In genomic region chr16:22188595-22189442, GRCh38 we compare ENCODE assay signal across 1 cellular context.
TF ChIP-seq lines count a peak whose summit lies in the region.

No MANE protein-coding gene starts in this region.

TF ChIP-seq in H1, 55 proteins besides CTCF, POLR2A, EP300 and RAD21 (continued from another document):
- no peak for TF ChIP-seq RNF2 (IDR thresholded peaks at IDR 0.05; ENCODE audit: borderline replicate concordance, low read depth, low read length, missing control alignments, poor library complexity, severe bottlenecking)
- no peak for TF ChIP-seq HDAC6 (IDR thresholded peaks at IDR 0.05; ENCODE audit: low read depth, low read length)
- TF ChIP-seq MAX (IDR thresholded peaks at IDR 0.05) = no peak
- no peak for TF ChIP-seq FOSL1 (IDR thresholded peaks at IDR 0.05; ENCODE audit: insufficient read depth, low read depth, low read length)
- TF ChIP-seq CREB1 (IDR thresholded peaks at IDR 0.05) = no peak
- TF ChIP-seq SIRT6 (IDR thresholded peaks at IDR 0.05; ENCODE audit: low read length) = no peak
- no peak for TF ChIP-seq SUZ12 (IDR thresholded peaks at IDR 0.05; ENCODE audit: low read length)
- TF ChIP-seq SP1 (IDR thresholded peaks at IDR 0.05; ENCODE audit: low read depth, low read length) = 0 out of 2 replicates have a peak, but pooled peaks have one; percentile 24
- TF ChIP-seq SP4 (IDR thresholded peaks at IDR 0.05; ENCODE audit: low read length) = no peak
- no peak for TF ChIP-seq TEAD4 (IDR thresholded peaks at IDR 0.05; ENCODE audit: low read depth, low read length)
- no peak for TF ChIP-seq SP2 (IDR thresholded peaks at IDR 0.05; ENCODE audit: low read length)
- no peak for TF ChIP-seq CHD7 (IDR thresholded peaks at IDR 0.05; ENCODE audit: insufficient replicate concordance, low read length)
- TF ChIP-seq ZNF274 (IDR thresholded peaks at IDR 0.05; ENCODE audit: borderline replicate concordance, extremely low read depth, low read length) = no peak
- TF ChIP-seq KDM5A (IDR thresholded peaks at IDR 0.05; ENCODE audit: low read length) = no peak
- TF ChIP-seq EZH2 (IDR thresholded peaks at IDR 0.05; ENCODE audit: low read depth, low read length, severe bottlenecking) = no peak
- no peak for TF ChIP-seq TAF7 (optimal IDR thresholded peaks at IDR 0.05; ENCODE audit: borderline replicate concordance, low read depth, low read length)
- no peak for TF ChIP-seq CHD1 (IDR thresholded peaks at IDR 0.05; ENCODE audit: low read depth, low read length)
- no peak for TF ChIP-seq EGR1 (IDR thresholded peaks at IDR 0.05; ENCODE audit: borderline replicate concordance, low read depth, low read length)
- TF ChIP-seq GTF2F1 (IDR thresholded peaks at IDR 0.05; ENCODE audit: borderline replicate concordance, low read depth, low read length) = no peak
- TF ChIP-seq ATF3 (IDR thresholded peaks at IDR 0.05; ENCODE audit: insufficient read depth, low read depth, low read length) = no peak
- TF ChIP-seq POU5F1 (IDR thresholded peaks at IDR 0.05; ENCODE audit: low read depth, low read length) = no peak
- TF ChIP-seq CHD2 (IDR thresholded peaks at IDR 0.05; ENCODE audit: low read length) = no peak
- TF ChIP-seq RFX5 (IDR thresholded peaks at IDR 0.05; ENCODE audit: borderline replicate concordance, low read depth, low read length) = peak; percentile 23; the same call in 1 of the 2 replicates
- TF ChIP-seq HDAC2 (IDR thresholded peaks at IDR 0.05; ENCODE audit: borderline replicate concordance in 1 of 2, low read depth in 2 of 2, low read length in 2 of 2) = no peak
- no peak for TF ChIP-seq KDM1A (IDR thresholded peaks at IDR 0.05; ENCODE audit: borderline replicate concordance, low read length)
- TF ChIP-seq JUN (IDR thresholded peaks at IDR 0.05; ENCODE audit: low read depth, low read length) = no peak
- TF ChIP-seq BACH1 (IDR thresholded peaks at IDR 0.05; ENCODE audit: low read length) = no peak
- peak; percentile 31; the same call in 1 of the 2 replicates for TF ChIP-seq TBP (IDR thresholded peaks at IDR 0.05; ENCODE audit: low read depth, low read length)
- TF ChIP-seq JUND (IDR thresholded peaks at IDR 0.05; ENCODE audit: low read length) = no peak
- TF ChIP-seq CTBP2 (IDR thresholded peaks at IDR 0.05; ENCODE audit: borderline replicate concordance, insufficient read depth, insufficient read length, low read length) = no peak
- TF ChIP-seq KDM4A (IDR thresholded peaks at IDR 0.05; ENCODE audit: low read depth, low read length, severe bottlenecking) = no peak
- no peak for TF ChIP-seq NANOG (IDR thresholded peaks at IDR 0.05; ENCODE audit: insufficient read depth, low read depth, low read length, poor library complexity, severe bottlenecking)
- TF ChIP-seq SIN3A (conservative IDR thresholded peaks at IDR 0.05 in 1 of 2, IDR thresholded peaks at IDR 0.05 in 1 of 2; ENCODE audit: low read depth in 1 of 2, low read length in 2 of 2) = 0 out of 4 replicates have a peak, but pooled peaks of 1 of the 2 experiments have one; percentile 54
- no peak for TF ChIP-seq SRF (IDR thresholded peaks at IDR 0.05; ENCODE audit: low read depth, low read length)
- no peak for TF ChIP-seq USF2 (IDR thresholded peaks at IDR 0.05; ENCODE audit: low read length)
- TF ChIP-seq CEBPB (IDR thresholded peaks at IDR 0.05; ENCODE audit: low read depth, low read length) = peak; percentile 6; the same call in 1 of the 2 replicates
- no peak for TF ChIP-seq CBX5 (IDR thresholded peaks at IDR 0.05; ENCODE audit: low read depth, low read length)
